Comparison of ENCODE assay signal across 5 cellular contexts in genomic region chr10:102033787-102034186, GRCh38.
"Had no signal": no experiment of that assay in that cellular context is flagged by ENCODE, and none has a peak within 500 bp of the region (broad histone marks: within the 10 kb centered on the region; RNA-seq: fewer than 3 reads in every experiment).

No MANE protein-coding gene starts in this region.

- H3K27ac Mint-ChIP-seq: GM23338, H9, IgD-negative memory B cell had no signal

- H3K4me2 ChIP-seq: GM23338 had no signal

- DNase-seq: H9, HCEC 1CT, KBM-7 had no signal

- H2AFZ ChIP-seq: GM23338 had no signal

- H3K4me1 Mint-ChIP-seq: GM23338, H9 had no signal

- H3K4me3 ChIP-seq: GM23338 had no signal

- H3K4me3 Mint-ChIP-seq: GM23338, H9, IgD-negative memory B cell had no signal

- H3K27me3 Mint-ChIP-seq: IgD-negative memory B cell had no signal

- ATAC-seq: GM23338 had no signal

- H3K9me3 Mint-ChIP-seq: IgD-negative memory B cell had no signal
